In the genomic region with DNA sequence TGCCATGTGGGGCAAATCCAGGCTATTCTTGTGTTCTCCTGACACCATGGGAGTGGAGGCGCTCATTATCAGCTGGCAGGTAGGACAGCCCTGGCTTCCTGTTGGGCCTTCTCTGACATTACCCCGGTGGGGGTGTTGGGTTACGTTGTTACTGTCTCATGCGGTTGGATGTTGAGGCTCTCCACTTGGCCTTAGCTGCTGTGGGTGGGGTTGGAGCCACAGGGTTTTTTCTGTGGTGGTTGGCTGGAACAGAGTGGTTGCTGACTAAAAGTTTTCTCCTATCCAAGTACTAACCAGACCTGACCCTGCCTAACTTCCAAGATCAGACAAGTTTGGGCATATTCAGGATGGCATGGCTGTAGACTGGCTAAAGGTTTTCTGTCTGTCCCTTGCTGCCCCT, we compare ENCODE assay signal across 13 cellular contexts. TPM values are rescaled to one million over a fixed set of nuclear protein-coding genes. Genes with fewer than 3 reads are reported as not detected.
DNase-seq lines count a peak whose midpoint lies in the region; ATAC-seq and TF ChIP-seq lines count a peak whose summit lies in the region.
"Had no signal": no experiment of that assay in that cellular context is flagged by ENCODE, and none has a peak within 500 bp of the region (broad histone marks: within the 10 kb centered on the region; RNA-seq: fewer than 3 reads in every experiment).

No MANE protein-coding gene starts in this region.

- intact Hi-C loops in left ventricle myocardium superior (cut with micrococcal nuclease) = no loop called here

- H3K4me2 ChIP-seq in smooth muscle cell = peak overlapping the region; percentile 58

- no peaks in the 10 kb centered on the region for H4K20me1 ChIP-seq in smooth muscle cell (ENCODE audit: low read depth)

- DNase-seq in DMS 273 (lab: John Stamatoyannopoulos, UW; ENCODE audit: unreplicated experiment) (peak; percentile 28), DMS 273 treated with DMSO at 0.1 percent for 48 hours (lab: John Stamatoyannopoulos, UW) (no peak), left ventricle myocardium superior (no peak), smooth muscle cell (lab: John Stamatoyannopoulos, UW; ENCODE audit: unreplicated experiment) (no peak), cortex of kidney (lab: John Stamatoyannopoulos, UW) (no peak), ecto neural progenitor cell (ENCODE audit: low spot score) (no peak), hepatic stellate cell (ENCODE audit: low spot score) (no peak)
- DNase-seq in activated naive CD8-positive, alpha-beta T cell treated with anti-CD3 and anti-CD28 coated beads, Interleukin-2, amount 50 U/mL, for 24 hours = no peak
- DNase-seq: activated CD8-positive, alpha-beta memory T cell treated with anti-CD3 and anti-CD28 coated beads for 24 hours; H7; NCI-H774 had no signal

- 77% methylated on average over 4 of the region's 4 CpGs for WGBS in smooth muscle cell (ENCODE audit: low lambda C conversion rate)

- no peaks in the 10 kb centered on the region for H3K79me2 ChIP-seq in smooth muscle cell (ENCODE audit: low read depth)

- peak; percentile 69 for ATAC-seq in activated naive CD8-positive, alpha-beta T cell treated with anti-CD3 and anti-CD28 coated beads, Interleukin-2, amount 50 U/mL, for 24 hours
- ATAC-seq in left ventricle myocardium superior = peak; percentile 81

- H3K9me3 Mint-ChIP-seq in activated naive CD8-positive, alpha-beta T cell treated with anti-CD3 and anti-CD28 coated beads, Interleukin-2, amount 50 U/mL, for 24 hours = no peaks in the 10 kb centered on the region

- no peaks in the 10 kb centered on the region for H3K27me3 ChIP-seq in smooth muscle cell (ENCODE audit: low read depth)
- H3K27me3 ChIP-seq: cardiac muscle cell had no signal

- H3K4me1 ChIP-seq in smooth muscle cell (ENCODE audit: low read depth) = no peaks in the 10 kb centered on the region

- H3K36me3 Mint-ChIP-seq in activated naive CD8-positive, alpha-beta T cell treated with anti-CD3 and anti-CD28 coated beads, Interleukin-2, amount 50 U/mL, for 24 hours (ENCODE audit: low read depth) = peaks cover 43% of the 10 kb centered on the region

- H3K36me3 ChIP-seq in smooth muscle cell (ENCODE audit: low read depth) = no peaks in the 10 kb centered on the region

- no peak overlapping the region for H2AFZ ChIP-seq in smooth muscle cell (ENCODE audit: low read depth)

- peak overlapping the region; percentile 34 for H3K27ac ChIP-seq in smooth muscle cell (ENCODE audit: low read depth)
- H3K27ac ChIP-seq: 22Rv1, cardiac muscle cell had no signal

- no peak overlapping the region for H3K4me3 Mint-ChIP-seq in activated naive CD8-positive, alpha-beta T cell treated with anti-CD3 and anti-CD28 coated beads, Interleukin-2, amount 50 U/mL, for 24 hours

- TF ChIP-seq CTCF in smooth muscle cell (IDR thresholded peaks at IDR 0.05; ENCODE audit: borderline replicate concordance, insufficient read depth, poor library complexity, severe bottlenecking) = no peak

- peak overlapping the region; percentile 71 for H3K27ac Mint-ChIP-seq in activated naive CD8-positive, alpha-beta T cell treated with anti-CD3 and anti-CD28 coated beads, Interleukin-2, amount 50 U/mL, for 24 hours

- H3K4me1 Mint-ChIP-seq in activated naive CD8-positive, alpha-beta T cell treated with anti-CD3 and anti-CD28 coated beads, Interleukin-2, amount 50 U/mL, for 24 hours = peaks cover 9% of the 10 kb centered on the region

- H3F3A ChIP-seq in smooth muscle cell (ENCODE audit: low read depth) = peaks cover 10% of the 10 kb centered on the region

- no peak overlapping the region for H3K9ac ChIP-seq in smooth muscle cell (ENCODE audit: low read depth)

- no peaks in the 10 kb centered on the region for H3K9me3 ChIP-seq in smooth muscle cell (replicated peaks; ENCODE audit: low read depth)

- no peak overlapping the region for H3K4me3 ChIP-seq in smooth muscle cell
- H3K4me3 ChIP-seq: cardiac muscle cell had no signal

- H3K27me3 Mint-ChIP-seq in activated naive CD8-positive, alpha-beta T cell treated with anti-CD3 and anti-CD28 coated beads, Interleukin-2, amount 50 U/mL, for 24 hours = no peaks in the 10 kb centered on the region

RNA-seq across cellular contexts. Expression of gene RIPK1, which starts 20.2 kb away (rescaled TPM):
- 6.5 TPM for total RNA-seq in left ventricle myocardium superior
- 11.8 and 12.2 TPM in 2 replicates for total RNA-seq in smooth muscle cell
- polyA plus RNA-seq in smooth muscle cell = 8.7 and 15.9 TPM in 2 replicates

RNA-seq across cellular contexts. Expression of gene BPHL, which starts 30.1 kb away (rescaled TPM):
- total RNA-seq in left ventricle myocardium superior (17.3 TPM), smooth muscle cell (21.3 and 33.3 TPM in 2 replicates)
- 43.6 and 57.8 TPM in 2 replicates for polyA plus RNA-seq in smooth muscle cell
